16 cellular contexts compared by ENCODE assay signal in genomic region chr12:56716933-56717880, GRCh38. TPM values are rescaled to one million over a fixed set of nuclear protein-coding genes. Genes with fewer than 3 reads are reported as not detected.
DNase-seq lines count a peak whose midpoint lies in the region; ATAC-seq, FAIRE-seq and TF ChIP-seq lines count a peak whose summit lies in the region.
"Had no signal": no experiment of that assay in that cellular context is flagged by ENCODE, and none has a peak within 500 bp of the region (broad histone marks: within the 10 kb centered on the region; RNA-seq: fewer than 3 reads in every experiment).

No MANE protein-coding gene starts in this region.

- H4K20me1 ChIP-seq in GM12878 (ENCODE audit: control insufficient read depth, insufficient read depth), result peaks cover 35% of the 10 kb centered on the region
- H4K20me1 ChIP-seq in osteoblast (ENCODE audit: insufficient read depth, low read length), result peaks cover 71% of the 10 kb centered on the region

- no peak overlapping the region for H3K9ac ChIP-seq in GM12878 (ENCODE audit: control insufficient read depth, insufficient read depth, low read length)

- peaks cover 86% of the 10 kb centered on the region for H3K36me3 Mint-ChIP-seq in CD8-positive, alpha-beta T cell
- peaks cover 15% of the 10 kb centered on the region for H3K36me3 Mint-ChIP-seq in IgD-negative memory B cell

- H3K4me1 ChIP-seq in CD8-positive, alpha-beta T cell (ENCODE audit: insufficient read depth, low read length), result peaks cover 54% of the 10 kb centered on the region
- H3K4me1 ChIP-seq in GM12878 (ENCODE audit: control insufficient read depth, insufficient read depth, low read length), result peaks cover 35% of the 10 kb centered on the region
- H3K4me1 ChIP-seq in osteoblast (ENCODE audit: insufficient read depth, low read length), result peaks cover 15% of the 10 kb centered on the region

- TF ChIP-seq CTCF in CD8-positive, alpha-beta T cell (IDR thresholded peaks at IDR 0.05), result no peak
- no peak for TF ChIP-seq CTCF in GM12878 (IDR thresholded peaks at IDR 0.05 in 2 of 3, conservative IDR thresholded peaks at IDR 0.05 in 1 of 3; ENCODE audit: control insufficient read depth in 2 of 3, extremely low read depth in 1 of 3, insufficient read depth in 1 of 3, low read depth in 3 of 3, low read length in 3 of 3)
- no peak for TF ChIP-seq CTCF in osteoblast (IDR thresholded peaks at IDR 0.05; ENCODE audit: extremely low read depth, low read depth, low read length)

- WGBS in GM12878 (ENCODE audit: insufficient coverage, insufficient replicate concordance, low lambda C conversion rate, missing lambda C conversion rate), result 78% methylated on average over 3 of the region's 4 CpGs

- POLR2A ChIA-PET in CD8-positive, alpha-beta T cell (lab: Charles Lee), result interaction anchor here (0.6 to 2.0 kb wide), 3 partner anchors 8 to 88 kb away, joined by 3 to 9 read pairs (median 3); partner anchors contain the start of gene NACA
- POLR2A ChIA-PET in GM12878 (lab: Charles Lee), result interaction anchor here (0.6 to 1.7 kb wide), 6 partner anchors 9 to 116 kb away, joined by 3 to 9 read pairs (median 4); no protein-coding TSS in a partner anchor

- in situ Hi-C loops in GM12878 (cut with MboI), result no loop called here

- no peak overlapping the region for H3K27ac ChIP-seq in CD8-positive, alpha-beta T cell (ENCODE audit: low read depth, low read length)
- H3K27ac ChIP-seq in GM12878 (ENCODE audit: control insufficient read depth, insufficient read depth), result peak overlapping the region; percentile 50
- no peak overlapping the region for H3K27ac ChIP-seq in osteoblast (ENCODE audit: low read depth, low read length)
- H3K27ac ChIP-seq: heart left ventricle, right lobe of liver, SJCRH30 had no signal

- no peak overlapping the region for H3K4me3 ChIP-seq in CD8-positive, alpha-beta T cell (ENCODE audit: low read depth, low read length)
- H3K4me3 ChIP-seq in GM12878 (0 out of 2 replicates have a peak overlapping the region, but pooled peaks have one; percentile 11), osteoblast (ENCODE audit: insufficient read depth, low read length) (no peak overlapping the region)
- H3K4me3 ChIP-seq: HAP-1, heart left ventricle, right lobe of liver, SJCRH30 had no signal

- H3K36me3 ChIP-seq in CD8-positive, alpha-beta T cell (ENCODE audit: insufficient read depth, low read length), result peaks cover 65% of the 10 kb centered on the region
- H3K36me3 ChIP-seq in GM12878 (ENCODE audit: control insufficient read depth in 2 of 2, insufficient read depth in 2 of 2, low read length in 1 of 2), result peaks cover 29 to 45% of the 10 kb centered on the region in 2 experiments
- H3K36me3 ChIP-seq in osteoblast (ENCODE audit: insufficient read depth, low read length), result peaks cover 72% of the 10 kb centered on the region

- H3K79me2 ChIP-seq in GM12878 (ENCODE audit: control insufficient read depth, insufficient read depth, low read length) (peaks cover 68% of the 10 kb centered on the region), osteoblast (ENCODE audit: insufficient read depth, low read length) (peaks cover 85% of the 10 kb centered on the region)

- ATAC-seq in CD8-positive, alpha-beta T cell, result no peak
- no peak for ATAC-seq in GM12878
- ATAC-seq: heart left ventricle had no signal

- peaks cover 56% of the 10 kb centered on the region for H3K4me1 Mint-ChIP-seq in CD8-positive, alpha-beta T cell (ENCODE audit: low read depth)
- H3K4me1 Mint-ChIP-seq in IgD-negative memory B cell, result peaks cover 39 to 48% (median 44%) of the 10 kb centered on the region in 3 donors

- no peak overlapping the region for H3K4me3 Mint-ChIP-seq in CD8-positive, alpha-beta T cell
- H3K4me3 Mint-ChIP-seq in IgD-negative memory B cell, result peak overlapping the region in 1 of 4 donors; percentile 14

- intact Hi-C loops in CD8-positive, alpha-beta T cell (cut with DNase I, micrococcal nuclease), result no loop called here
- intact Hi-C loops in GM12878 (cut with micrococcal nuclease; ENCODE audit: unreplicated experiment), result no loop called here

- H3K27me3 Mint-ChIP-seq in CD8-positive, alpha-beta T cell (ENCODE audit: low read depth), result no peaks in the 10 kb centered on the region
- no peaks in the 10 kb centered on the region for H3K27me3 Mint-ChIP-seq in IgD-negative memory B cell

- CTCF ChIA-PET in CD8-positive, alpha-beta T cell (lab: Charles Lee), result interaction anchor here (0.6 to 2.4 kb wide), 4 partner anchors 12 to 203 kb away, joined by 3 to 5 read pairs (median 3); no protein-coding TSS in a partner anchor
- CTCF ChIA-PET in GM12878 (lab: Yijun Ruan, JAX), result interaction anchor here (0.7 to 0.9 kb wide), 3 partner anchors 33 to 271 kb away, joined by 3 read pairs; no protein-coding TSS in a partner anchor

- no peak for FAIRE-seq in GM12878 (lab: Jason Lieb, UNC)

- no peak for TF ChIP-seq RAD21 in GM12878 (IDR thresholded peaks at IDR 0.05; ENCODE audit: insufficient read depth, low read depth, low read length)

- H2AFZ ChIP-seq in GM12878 (ENCODE audit: control insufficient read depth, low read depth, low read length) (no peak overlapping the region), osteoblast (ENCODE audit: low read length) (no peak overlapping the region)

- TF ChIP-seq EP300 in GM12878 (IDR thresholded peaks at IDR 0.05; ENCODE audit: borderline replicate concordance in 1 of 2, control insufficient read depth in 1 of 2, low read depth in 2 of 2, low read length in 2 of 2), result no peak

- no peak for TF ChIP-seq POLR2A in GM12878 (IDR thresholded peaks at IDR 0.05; ENCODE audit: low read depth, low read length)

- RAD21 ChIA-PET in GM12878 (lab: Charles Lee; ENCODE audit: unreplicated experiment), result interaction anchor here (0.6 to 1.6 kb wide), 3 partner anchors 37 to 316 kb away, joined by 3 to 4 read pairs (median 4); no protein-coding TSS in a partner anchor

- no peaks in the 10 kb centered on the region for H3K9me3 Mint-ChIP-seq in CD8-positive, alpha-beta T cell
- H3K9me3 Mint-ChIP-seq in IgD-negative memory B cell, result no peaks in the 10 kb centered on the region
- H3K9me3 Mint-ChIP-seq: activated T-helper 2 cell treated with anti-CD3 and anti-CD28 coated beads, Interferon-gamma antibody, Interleukin-2, Interleukin-4, amounts not matched to agents 10 μg/mL and 5 μg/mL and 100 μg/mL, durations not matched to agents 14 hours and 24 hours and 36 hours had no signal

- H3K4me2 ChIP-seq in GM12878 (ENCODE audit: control insufficient read depth, insufficient read depth), result 0 out of 2 replicates have a peak overlapping the region, but pooled peaks have one; percentile 17
- H3K4me2 ChIP-seq in osteoblast (ENCODE audit: insufficient read depth, low read length), result no peak overlapping the region

- SMC1A ChIA-PET in GM12878 (lab: Charles Lee; ENCODE audit: uncharacterized antibody, unreplicated experiment), result interaction anchor here (0.6 to 1.0 kb wide), 2 partner anchors 28 to 93 kb away, joined by 3 read pairs; no protein-coding TSS in a partner anchor

- DNase-seq in CD8-positive, alpha-beta T cell, result no peak
- no peak for DNase-seq in GM12878 (ENCODE audit: low read depth, low spot score)
- DNase-seq in osteoblast (ENCODE audit: insufficient read length, low spot score, missing footprints), result peak; percentile 56
- no peak for DNase-seq in AG08395 (ENCODE audit: low spot score)
- no peak for DNase-seq in GM19240 (ENCODE audit: insufficient read length, low spot score)
- DNase-seq in stimulated activated CD4-positive, alpha-beta T cell treated with anti-CD3 and anti-CD28 coated beads, Interleukin-4, amount 100 ng/mL, for 1 hour, result no peak
- DNase-seq: activated CD4-positive, CD25-positive, alpha-beta regulatory T cell; left colon; NCI-H2107; SJCRH30 had no signal

- H3K9me3 ChIP-seq in CD8-positive, alpha-beta T cell (ENCODE audit: low read length), result no peaks in the 10 kb centered on the region
- no peaks in the 10 kb centered on the region for H3K9me3 ChIP-seq in GM12878 (replicated peaks; ENCODE audit: control insufficient read depth, insufficient read depth, low read length)
- H3K9me3 ChIP-seq in osteoblast (ENCODE audit: low read depth, low read length), result no peaks in the 10 kb centered on the region
- H3K9me3 ChIP-seq: HAP-1, heart left ventricle, right lobe of liver, SJCRH30 had no signal

- peak overlapping the region; percentile 79 for H3K27ac Mint-ChIP-seq in CD8-positive, alpha-beta T cell
- peak overlapping the region; percentile 31 to 93 (median 46) for H3K27ac Mint-ChIP-seq in IgD-negative memory B cell

- BruUV-seq in GM12878 (replicated peaks; lab: Mats Ljungman, UMichigan), result no TSS peak

- H3K27me3 ChIP-seq in CD8-positive, alpha-beta T cell (ENCODE audit: insufficient read depth, low read length), result no peaks in the 10 kb centered on the region
- H3K27me3 ChIP-seq in GM12878 (replicated peaks in 1 of 2; ENCODE audit: control insufficient read depth in 2 of 2, insufficient read depth in 2 of 2, low read length in 1 of 2) (no peaks in the 10 kb centered on the region), osteoblast (ENCODE audit: insufficient read depth, low read length) (no peaks in the 10 kb centered on the region)
- H3K27me3 ChIP-seq: heart left ventricle, right lobe of liver, SJCRH30 had no signal

RNA-seq across cellular contexts. Expression of gene NACA, which starts 7.9 kb away (rescaled TPM):
- total RNA-seq in CD8-positive, alpha-beta T cell, result 1,000 to 10,000 TPM; 1,373 to 1,407 TPM
- polyA plus RNA-seq in IgD-negative memory B cell, result 1,127 TPM
- 193 and 207 TPM in 2 replicates for total RNA-seq in GM12878 (2013; cell fraction: nucleolus; rRNA removed)
- total RNA-seq in GM12878 (2014; rRNA removed), result 1,902 and 2,076 TPM in 2 replicates
- total RNA-seq in GM12878 (2014; rRNA removed; fragmentation: Illumina TruSeq; extraction: Trizol), result 2,552 and 2,616 TPM in 2 replicates
- total RNA-seq in GM12878 (2021), result 1,181 and 1,218 TPM in 2 replicates
- polyA plus RNA-seq in GM12878 (2011; ENCODE audit: low read depth), result 4,087 TPM
- polyA plus RNA-seq in GM12878 (2011; rRNA removed), result 1,734 and 2,407 TPM in 2 replicates
- polyA plus RNA-seq in GM12878 (2011; cell fraction: cytosol; rRNA removed), result 666 and 668 TPM in 2 replicates
- polyA plus RNA-seq in GM12878 (2011; cell fraction: nucleus; rRNA removed), result 288 and 329 TPM in 2 replicates
- polyA plus RNA-seq in GM12878 (2012), result 2,659 and 2,949 TPM in 2 replicates
- 2,171 and 2,212 TPM in 2 replicates for polyA plus RNA-seq in GM12878 (2014; fragmentation: Illumina TruSeq; extraction: Trizol)
- 1,000 to 10,000 TPM; 2,263 to 2,782 TPM for polyA plus RNA-seq in GM12878 (2014; fragmentation: Nextera tagmentation; extraction: Ambion mirVana)
- polyA plus RNA-seq in GM12878 (2014; rRNA removed), result 1,670 and 1,966 TPM in 2 replicates
- 1,000 to 10,000 TPM; 1,525 to 1,529 TPM for polyA plus RNA-seq in GM12878 (2016; fragmentation: Nextera tagmentation; extraction: Ambion mirVana)
- polyA minus RNA-seq in GM12878 (2011; rRNA and poly(A)+ RNA removed), result 388 and 450 TPM in 2 replicates
- polyA minus RNA-seq in GM12878 (2011; cell fraction: cytosol; rRNA and poly(A)+ RNA removed), result 193 and 205 TPM in 2 replicates
- polyA minus RNA-seq in GM12878 (2011; cell fraction: nucleus; rRNA and poly(A)+ RNA removed), result 64.9 and 110 TPM in 2 replicates
- total RNA-seq in osteoblast, result 808 and 845 TPM in 2 replicates

RNA-seq across cellular contexts. Expression of gene PTGES3, which starts 29.1 kb away (rescaled TPM):
- total RNA-seq in CD8-positive, alpha-beta T cell, result 100 to 1,000 TPM; 148 to 154 TPM
- 246 TPM for polyA plus RNA-seq in IgD-negative memory B cell
- 55.1 and 58.8 TPM in 2 replicates for total RNA-seq in GM12878 (2013; cell fraction: nucleolus; rRNA removed)
- total RNA-seq in GM12878 (2014; rRNA removed), result 128 and 136 TPM in 2 replicates
- total RNA-seq in GM12878 (2014; rRNA removed; fragmentation: Illumina TruSeq; extraction: Trizol), result 160 and 164 TPM in 2 replicates
- 262 and 263 TPM in 2 replicates for total RNA-seq in GM12878 (2021)
- 117 TPM for polyA plus RNA-seq in GM12878 (2011; ENCODE audit: low read depth)
- 143 and 208 TPM in 2 replicates for polyA plus RNA-seq in GM12878 (2011; rRNA removed)
- polyA plus RNA-seq in GM12878 (2011; cell fraction: cytosol; rRNA removed), result 50.8 and 55.0 TPM in 2 replicates
- 69.1 and 79.0 TPM in 2 replicates for polyA plus RNA-seq in GM12878 (2011; cell fraction: nucleus; rRNA removed)
- 183 and 246 TPM in 2 replicates for polyA plus RNA-seq in GM12878 (2012)
- polyA plus RNA-seq in GM12878 (2014; fragmentation: Illumina TruSeq; extraction: Trizol), result 317 and 356 TPM in 2 replicates
- polyA plus RNA-seq in GM12878 (2014; fragmentation: Nextera tagmentation; extraction: Ambion mirVana), result 100 to 1,000 TPM; 117 to 186 TPM
- polyA plus RNA-seq in GM12878 (2014; rRNA removed), result 135 and 154 TPM in 2 replicates
- polyA plus RNA-seq in GM12878 (2016; fragmentation: Nextera tagmentation; extraction: Ambion mirVana), result 100 to 1,000 TPM; 509 to 520 TPM
- 47.4 and 60.2 TPM in 2 replicates for polyA minus RNA-seq in GM12878 (2011; rRNA and poly(A)+ RNA removed)
- 74.6 and 80.4 TPM in 2 replicates for polyA minus RNA-seq in GM12878 (2011; cell fraction: cytosol; rRNA and poly(A)+ RNA removed)
- polyA minus RNA-seq in GM12878 (2011; cell fraction: nucleus; rRNA and poly(A)+ RNA removed), result 26.0 and 48.0 TPM in 2 replicates
- total RNA-seq in osteoblast, result 63.0 and 71.3 TPM in 2 replicates

RNA-seq across cellular contexts. Expression of gene PRIM1, which starts 34.9 kb away (rescaled TPM):
- 1 to 10 TPM; 5.0 to 5.8 TPM for total RNA-seq in CD8-positive, alpha-beta T cell
- polyA plus RNA-seq in IgD-negative memory B cell (38.0 TPM), GM12878 (2011; rRNA removed) (42.1 and 64.4 TPM in 2 replicates), GM12878 (2014; fragmentation: Illumina TruSeq; extraction: Trizol) (59.8 and 71.5 TPM in 2 replicates), GM12878 (2014; fragmentation: Nextera tagmentation; extraction: Ambion mirVana) (10 to 100 TPM; 54.0 to 70.6 TPM), GM12878 (2014; rRNA removed) (25.8 and 35.2 TPM in 2 replicates), GM12878 (2016; fragmentation: Nextera tagmentation; extraction: Ambion mirVana) (10 to 100 TPM; 57.5 to 59.7 TPM)
- 64.0 and 74.2 TPM in 2 replicates for total RNA-seq in GM12878 (2013; cell fraction: nucleolus; rRNA removed)
- total RNA-seq in GM12878 (2014; rRNA removed) (27.1 and 40.1 TPM in 2 replicates), GM12878 (2014; rRNA removed; fragmentation: Illumina TruSeq; extraction: Trizol) (53.0 and 58.8 TPM in 2 replicates), GM12878 (2021) (29.8 and 31.0 TPM in 2 replicates), osteoblast (5.0 and 5.8 TPM in 2 replicates)
- 20.7 TPM for polyA plus RNA-seq in GM12878 (2011; ENCODE audit: low read depth)
- polyA plus RNA-seq in GM12878 (2011; cell fraction: cytosol; rRNA removed), result 26.7 and 31.3 TPM in 2 replicates
- 22.9 and 26.7 TPM in 2 replicates for polyA plus RNA-seq in GM12878 (2011; cell fraction: nucleus; rRNA removed)
- 18.6 and 27.7 TPM in 2 replicates for polyA plus RNA-seq in GM12878 (2012)
- 28.6 and 44.9 TPM in 2 replicates for polyA minus RNA-seq in GM12878 (2011; rRNA and poly(A)+ RNA removed)
- 9.7 and 13.9 TPM in 2 replicates for polyA minus RNA-seq in GM12878 (2011; cell fraction: cytosol; rRNA and poly(A)+ RNA removed)
- 23.8 and 30.6 TPM in 2 replicates for polyA minus RNA-seq in GM12878 (2011; cell fraction: nucleus; rRNA and poly(A)+ RNA removed)

RNA-seq across cellular contexts. Expression of gene HSD17B6, which starts 45.9 kb away (rescaled TPM):
- under 1 TPM in 1 of 2 experiments, not detected in 1; 0.31 TPM for total RNA-seq in CD8-positive, alpha-beta T cell
- polyA plus RNA-seq in IgD-negative memory B cell (1.7 TPM), GM12878 (2011; rRNA removed) (0.91 and 0.98 TPM in 2 replicates), GM12878 (2014; fragmentation: Illumina TruSeq; extraction: Trizol) (1.5 and 2.4 TPM in 2 replicates), GM12878 (2014; fragmentation: Nextera tagmentation; extraction: Ambion mirVana) (1 to 10 TPM; 2.0 to 2.1 TPM), GM12878 (2014; rRNA removed) (0.99 and 1.2 TPM in 2 replicates), GM12878 (2016; fragmentation: Nextera tagmentation; extraction: Ambion mirVana) (1 to 10 TPM; 1.9 to 2.2 TPM)
- total RNA-seq in GM12878 (2013; cell fraction: nucleolus; rRNA removed), result 0.64 TPM in 1 of 2 replicates, not detected in the other
- total RNA-seq in GM12878 (2014; rRNA removed) (0.90 and 1.6 TPM in 2 replicates), GM12878 (2014; rRNA removed; fragmentation: Illumina TruSeq; extraction: Trizol) (1.6 and 2.1 TPM in 2 replicates), GM12878 (2021) (2.1 and 3.2 TPM in 2 replicates), osteoblast (0.88 and 4.7 TPM in 2 replicates)
- 0.52 TPM for polyA plus RNA-seq in GM12878 (2011; ENCODE audit: low read depth)
- 0.64 and 0.80 TPM in 2 replicates for polyA plus RNA-seq in GM12878 (2011; cell fraction: cytosol; rRNA removed)
- polyA plus RNA-seq in GM12878 (2011; cell fraction: nucleus; rRNA removed), result 0.30 and 0.38 TPM in 2 replicates
- polyA plus RNA-seq in GM12878 (2012), result 0.54 and 1.00 TPM in 2 replicates
- 0.10 and 0.44 TPM in 2 replicates for polyA minus RNA-seq in GM12878 (2011; rRNA and poly(A)+ RNA removed)
- not detected in 2 replicates for polyA minus RNA-seq in GM12878 (2011; cell fraction: cytosol; rRNA and poly(A)+ RNA removed)
- polyA minus RNA-seq in GM12878 (2011; cell fraction: nucleus; rRNA and poly(A)+ RNA removed), result not detected in 2 replicates
- total RNA-seq: cardiac septum had no signal
